8 cellular contexts compared by ENCODE assay signal in genomic region chr10:17737021-17737965, GRCh38. TPM values are rescaled to one million over a fixed set of nuclear protein-coding genes. Genes with fewer than 3 reads are reported as not detected.
DNase-seq lines count a peak whose midpoint lies in the region; ATAC-seq, FAIRE-seq and TF ChIP-seq lines count a peak whose summit lies in the region.

No MANE protein-coding gene starts in this region.

- peak; percentile 53 for DNase-seq in activated CD4-positive, alpha-beta T cell treated with anti-CD3 and anti-CD28 coated beads, Interleukin-2, amount 10 ng/mL, durations not matched to agents 24 days and 14 days
- DNase-seq in activated CD4-positive, alpha-beta T cell treated with anti-CD3 and anti-CD28 coated beads for 4 hours = no peak
- peak; percentile 46 for DNase-seq in NCI-H146 (lab: John Stamatoyannopoulos, UW)
- peak; percentile 18 for DNase-seq in central memory CD4-positive, alpha-beta T cell
- peak; percentile 24 for DNase-seq in HepG2 (ENCODE audit: low spot score)
- DNase-seq in activated naive CD8-positive, alpha-beta T cell treated with anti-CD3 and anti-CD28 coated beads, Interleukin-2, amount 50 U/mL, for 24 hours = no peak

- no peak overlapping the region for H3K4me3 Mint-ChIP-seq in activated CD4-positive, alpha-beta T cell treated with anti-CD3 and anti-CD28 coated beads, Interleukin-2, amount 10 ng/mL, durations not matched to agents 24 days and 14 days
- H3K4me3 Mint-ChIP-seq in activated naive CD8-positive, alpha-beta T cell treated with anti-CD3 and anti-CD28 coated beads, Interleukin-2, amount 50 U/mL, for 24 hours = no peak overlapping the region

- peaks cover 7% of the 10 kb centered on the region; the same call in 1 of the 2 replicates for H3K4me1 ChIP-seq in HepG2 (ENCODE audit: insufficient read depth, low read length)

- TF ChIP-seq RAD21 in HepG2 (CRISPR knock-in tag; IDR thresholded peaks at IDR 0.05) = no peak

- H3K27ac ChIP-seq in HepG2 (ENCODE audit: extremely low read length, insufficient read depth, low read length) = no peak overlapping the region

- H3K36me3 Mint-ChIP-seq in activated CD4-positive, alpha-beta T cell treated with anti-CD3 and anti-CD28 coated beads, Interleukin-2, amount 10 ng/mL, durations not matched to agents 24 days and 14 days (ENCODE audit: low read depth) = no peaks in the 10 kb centered on the region
- no peaks in the 10 kb centered on the region for H3K36me3 Mint-ChIP-seq in activated naive CD8-positive, alpha-beta T cell treated with anti-CD3 and anti-CD28 coated beads, Interleukin-2, amount 50 U/mL, for 24 hours (ENCODE audit: low read depth)

- H3K27me3 Mint-ChIP-seq in activated CD4-positive, alpha-beta T cell treated with anti-CD3 and anti-CD28 coated beads, Interleukin-2, amount 10 ng/mL, durations not matched to agents 24 days and 14 days = no peaks in the 10 kb centered on the region
- no peaks in the 10 kb centered on the region for H3K27me3 Mint-ChIP-seq in activated naive CD8-positive, alpha-beta T cell treated with anti-CD3 and anti-CD28 coated beads, Interleukin-2, amount 50 U/mL, for 24 hours

- WGBS in HepG2 (ENCODE audit: low lambda C conversion rate) = 45% methylated on average over 12 of the region's 12 CpGs

- CTCF ChIA-PET in HepG2 (lab: Yijun Ruan, JAX; ENCODE audit: low intra/inter-chr PET ratio, low total read pairs) = interaction anchor here (0.6 to 1.7 kb wide), 2 partner anchors 111 to 129 kb away, joined by 3 to 8 read pairs; no protein-coding TSS in a partner anchor

- no peaks in the 10 kb centered on the region for H3K27me3 ChIP-seq in HepG2 (ENCODE audit: control insufficient read depth in 1 of 2, insufficient read depth in 2 of 2, low read length in 2 of 2)

- ATAC-seq in HepG2 = no peak; the same call in 2 of the 3 replicates
- ATAC-seq in HG03045 (IDR thresholded peaks at IDR 0.05; ENCODE audit: unreplicated experiment) = no peak
- ATAC-seq in activated naive CD8-positive, alpha-beta T cell treated with anti-CD3 and anti-CD28 coated beads, Interleukin-2, amount 50 U/mL, for 24 hours = no peak
- no peak for ATAC-seq in GM18505 (IDR thresholded peaks at IDR 0.05; ENCODE audit: unreplicated experiment)

- peak; percentile 36 for FAIRE-seq in HepG2 (lab: Jason Lieb, UNC)

- no peak overlapping the region for H3K4me3 ChIP-seq in HepG2 (replicated peaks in 1 of 3; ENCODE audit: insufficient read depth in 1 of 3, low read depth in 2 of 3, low read length in 3 of 3)

- H3K36me3 ChIP-seq in HepG2 (replicated peaks in 1 of 2; ENCODE audit: control insufficient read depth in 1 of 2, insufficient read depth in 2 of 2, low read length in 2 of 2) = no peaks in the 10 kb centered on the region

- no peak overlapping the region for H3K27ac Mint-ChIP-seq in activated CD4-positive, alpha-beta T cell treated with anti-CD3 and anti-CD28 coated beads, Interleukin-2, amount 10 ng/mL, durations not matched to agents 24 days and 14 days
- H3K27ac Mint-ChIP-seq in activated naive CD8-positive, alpha-beta T cell treated with anti-CD3 and anti-CD28 coated beads, Interleukin-2, amount 50 U/mL, for 24 hours = no peak overlapping the region

- TF ChIP-seq EP300 in HepG2 (IDR thresholded peaks at IDR 0.05; ENCODE audit: low read depth in 2 of 2, low read length in 2 of 2) = no peak
- no peak for TF ChIP-seq EP300 in HepG2 (CRISPR knock-in tag; IDR thresholded peaks at IDR 0.05; ENCODE audit: borderline replicate concordance)

- peaks cover 2% of the 10 kb centered on the region for H3K4me1 Mint-ChIP-seq in activated CD4-positive, alpha-beta T cell treated with anti-CD3 and anti-CD28 coated beads, Interleukin-2, amount 10 ng/mL, durations not matched to agents 24 days and 14 days
- H3K4me1 Mint-ChIP-seq in activated naive CD8-positive, alpha-beta T cell treated with anti-CD3 and anti-CD28 coated beads, Interleukin-2, amount 50 U/mL, for 24 hours = no peaks in the 10 kb centered on the region

- no peaks in the 10 kb centered on the region for H4K20me1 ChIP-seq in HepG2 (ENCODE audit: insufficient read depth, low read length)

- no peak overlapping the region for H3K4me2 ChIP-seq in HepG2 (ENCODE audit: low read depth, low read length)

- H3K9ac ChIP-seq in HepG2 (ENCODE audit: insufficient read depth, low read depth, low read length) = no peak overlapping the region

- H3K9me3 Mint-ChIP-seq in activated CD4-positive, alpha-beta T cell treated with anti-CD3 and anti-CD28 coated beads, Interleukin-2, amount 10 ng/mL, durations not matched to agents 24 days and 14 days = no peaks in the 10 kb centered on the region
- H3K9me3 Mint-ChIP-seq in activated naive CD8-positive, alpha-beta T cell treated with anti-CD3 and anti-CD28 coated beads, Interleukin-2, amount 50 U/mL, for 24 hours = no peaks in the 10 kb centered on the region

- no peak overlapping the region for H2AFZ ChIP-seq in HepG2 (ENCODE audit: low read length)

- TF ChIP-seq CTCF in HepG2 (CRISPR knock-in tag; IDR thresholded peaks at IDR 0.05) = peak; percentile 51

- intact Hi-C loops in activated CD4-positive, alpha-beta T cell treated with anti-CD3 and anti-CD28 coated beads, Interleukin-2, amount 10 ng/mL, durations not matched to agents 24 days and 14 days (cut with micrococcal nuclease) = no loop called here
- intact Hi-C loops in HepG2 (cut with micrococcal nuclease; ENCODE audit: unreplicated experiment) = loop anchor here (1.0 kb wide), 1 partner anchor 502 kb away; no protein-coding TSS in a partner anchor

- in situ Hi-C loops in HepG2 (cut with HindIII; ENCODE audit: extremely low pct_ligation_motif_present, low pct_unique_long_range_greater_than_20kb) = no loop called here

- no peaks in the 10 kb centered on the region for H3K79me2 ChIP-seq in HepG2 (ENCODE audit: insufficient read depth, low read length)

- no peak for TF ChIP-seq POLR2A in HepG2 (IDR thresholded peaks at IDR 0.05; ENCODE audit: insufficient read depth in 1 of 2, low read depth in 2 of 2, low read length in 2 of 2)
- TF ChIP-seq POLR2A in GM18505 (IDR thresholded peaks at IDR 0.05; ENCODE audit: borderline replicate concordance, extremely low read depth, insufficient read depth, insufficient read length) = no peak

- POLR2A ChIA-PET in HepG2 (lab: Yijun Ruan, JAX) = no interaction called here

- no peaks in the 10 kb centered on the region for H3K9me3 ChIP-seq in HepG2 (ENCODE audit: low read length)

- no TSS peak for BruUV-seq in HepG2 (replicated peaks; lab: Mats Ljungman, UMichigan)

TF ChIP-seq in HepG2, 621 proteins besides CTCF, POLR2A, EP300 and RAD21 (continues in another document):
- no peak for TF ChIP-seq TRAFD1 (CRISPR knock-in tag; IDR thresholded peaks at IDR 0.05; ENCODE audit: borderline replicate concordance)
- peak; percentile 56 for TF ChIP-seq FOXA3 (CRISPR knock-in tag; IDR thresholded peaks at IDR 0.05)
- TF ChIP-seq ZBTB43 (CRISPR knock-in tag; conservative IDR thresholded peaks at IDR 0.05) = no peak
- TF ChIP-seq NFKBIZ (CRISPR knock-in tag; IDR thresholded peaks at IDR 0.05) = no peak

RNA-seq across cellular contexts. Expression of gene TMEM236, which starts 14.7 kb away (rescaled TPM):
- 0.02 and 0.05 TPM in 2 replicates for total RNA-seq in activated CD4-positive, alpha-beta T cell treated with anti-CD3 and anti-CD28 coated beads, Interleukin-2, amount 10 ng/mL, durations not matched to agents 24 days and 14 days
- 0.04 TPM in 1 of 2 replicates, not detected in the other for total RNA-seq in HepG2 (2016; rRNA removed; fragmentation: Illumina TruSeq; extraction: Trizol)
- total RNA-seq in HepG2 (2016; cell fraction: cytosol; rRNA removed; fragmentation: Illumina TruSeq; extraction: Trizol; ENCODE audit: low read depth) = not detected in 2 replicates
- 0.02 and 0.03 TPM in 2 replicates for total RNA-seq in HepG2 (2016; cell fraction: insoluble cytoplasmic fraction; rRNA removed; fragmentation: Illumina TruSeq; extraction: Trizol)
- total RNA-seq in HepG2 (2016; cell fraction: membrane; rRNA removed; fragmentation: Illumina TruSeq; extraction: Trizol) = not detected in 2 replicates
- 0.06 TPM in 1 of 2 replicates, not detected in the other for total RNA-seq in HepG2 (2016; cell fraction: nucleus; rRNA removed; fragmentation: Illumina TruSeq; extraction: Trizol)
- 0.08 and 0.09 TPM in 2 replicates for polyA plus RNA-seq in HepG2 (2011; rRNA removed)
- 0.04 TPM in 2 replicates for polyA plus RNA-seq in HepG2 (2011; cell fraction: cytosol; rRNA removed)
- polyA plus RNA-seq in HepG2 (2011; cell fraction: nucleus; rRNA removed) = 0.16 TPM in 2 replicates
- 0.07 and 0.12 TPM in 2 replicates for polyA plus RNA-seq in HepG2 (2012)
- not detected in 2 replicates for polyA plus RNA-seq in HepG2 (2016; cell fraction: cytosol; fragmentation: Illumina TruSeq; extraction: Trizol; ENCODE audit: low read depth)
- polyA plus RNA-seq in HepG2 (2016; cell fraction: insoluble cytoplasmic fraction; fragmentation: Illumina TruSeq; extraction: Trizol; ENCODE audit: low read depth) = 0.04 TPM in 1 of 2 replicates, not detected in the other
- polyA plus RNA-seq in HepG2 (2016; cell fraction: membrane; fragmentation: Illumina TruSeq; extraction: Trizol; ENCODE audit: low read depth) = 0.02 TPM in 1 of 2 replicates, not detected in the other
- polyA plus RNA-seq in HepG2 (2016; cell fraction: nucleus; fragmentation: Illumina TruSeq; extraction: Trizol; ENCODE audit: insufficient read depth, low read depth) = 0.11 TPM in 1 of 2 replicates, not detected in the other
- polyA minus RNA-seq in HepG2 (2011; rRNA and poly(A)+ RNA removed; ENCODE audit: low replicate concordance) = 0.09 TPM in 1 of 2 replicates, not detected in the other
- polyA minus RNA-seq in HepG2 (2011; cell fraction: cytosol; rRNA and poly(A)+ RNA removed) = not detected in 2 replicates
- 0.25 and 0.52 TPM in 2 replicates for polyA minus RNA-seq in HepG2 (2011; cell fraction: nucleus; rRNA and poly(A)+ RNA removed)

Comparison
In these comparisons a context has a peak if more than half of its experiments do, and no peak if none do; other contexts are left out.
1. DNase-seq: peak in activated CD4-positive, alpha-beta T cell treated with anti-CD3 and anti-CD28 coated beads, Interleukin-2, amount 10 ng/mL, durations not matched to agents 24 days and 14 days (single experiment), NCI-H146 (single experiment), central memory CD4-positive, alpha-beta T cell (single experiment) and HepG2 (single experiment); none in activated CD4-positive, alpha-beta T cell treated with anti-CD3 and anti-CD28 coated beads for 4 hours (0 of 2) and activated naive CD8-positive, alpha-beta T cell treated with anti-CD3 and anti-CD28 coated beads, Interleukin-2, amount 50 U/mL, for 24 hours (single experiment).